35 cellular contexts compared by ENCODE assay signal in the genomic region with DNA sequence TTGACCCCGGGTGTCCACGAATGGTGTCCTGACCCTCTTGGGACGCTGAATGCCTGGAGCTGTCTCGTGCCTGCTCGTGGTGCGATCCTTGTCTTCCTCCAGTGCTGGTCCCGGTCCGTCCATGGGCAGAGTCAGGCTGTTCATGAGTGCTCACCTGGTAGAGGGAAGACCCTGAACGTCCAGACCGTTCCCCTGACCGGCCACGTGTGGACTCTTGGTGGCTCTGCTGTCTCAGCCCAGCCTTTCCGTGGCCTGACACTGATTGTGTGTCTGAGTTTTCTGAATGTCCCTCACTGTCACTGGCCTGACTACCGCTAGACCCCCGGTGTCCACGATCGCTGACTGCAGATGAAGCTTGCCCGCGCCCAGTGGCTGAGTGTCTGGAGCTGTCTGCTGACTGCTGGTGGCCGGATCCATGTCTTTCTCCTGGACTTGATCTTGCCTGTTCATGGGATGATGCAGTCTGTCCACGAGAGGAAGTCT. TPM values are rescaled to one million over a fixed set of nuclear protein-coding genes. Genes with fewer than 3 reads are reported as not detected.
"Had no signal": no experiment of that assay in that cellular context is flagged by ENCODE, and none has a peak within 500 bp of the region (broad histone marks: within the 10 kb centered on the region; RNA-seq: fewer than 3 reads in every experiment).

No MANE protein-coding gene starts in this region.

- H3K9me3 Mint-ChIP-seq: activated CD4-positive, alpha-beta memory T cell treated with anti-CD3 and anti-CD28 coated beads for 36 hours; T-cell had no signal

- H3K36me3 Mint-ChIP-seq: activated CD4-positive, alpha-beta memory T cell treated with anti-CD3 and anti-CD28 coated beads for 36 hours; activated CD8-positive, alpha-beta memory T cell treated with anti-CD3 and anti-CD28 coated beads, Interleukin-2, amount 10 ng/mL, durations not matched to agents 7 days and 5 days; activated naive CD4-positive, alpha-beta T cell treated with anti-CD3 and anti-CD28 coated beads, Interleukin-2, amount 50 U/mL, for 24 hours; T-cell had no signal

- H3K27me3 Mint-ChIP-seq: activated B cell treated with CpG ODN at 0.5 μM for 24 hours; activated CD8-positive, alpha-beta memory T cell treated with anti-CD3 and anti-CD28 coated beads, Interleukin-2, amount 10 ng/mL, durations not matched to agents 7 days and 5 days had no signal

- H3K4me1 Mint-ChIP-seq: activated B cell treated with CpG ODN at 0.5 μM for 24 hours; activated CD8-positive, alpha-beta memory T cell treated with anti-CD3 and anti-CD28 coated beads, Interleukin-2, amount 10 ng/mL, durations not matched to agents 7 days and 5 days; activated naive CD4-positive, alpha-beta T cell treated with anti-CD3 and anti-CD28 coated beads, Interleukin-2, amount 50 U/mL, for 24 hours; activated naive CD8-positive, alpha-beta T cell treated with anti-CD3 and anti-CD28 coated beads, Interleukin-2, amount 10 ng/mL, durations not matched to agents 7 days and 5 days; T-cell had no signal

- H3K4me1 ChIP-seq: ascending aorta had no signal

- H3K4me3 Mint-ChIP-seq: activated B cell treated with CpG ODN at 0.5 μM for 24 hours; activated CD4-positive, alpha-beta memory T cell treated with anti-CD3 and anti-CD28 coated beads for 36 hours; activated CD8-positive, alpha-beta memory T cell treated with anti-CD3 and anti-CD28 coated beads, Interleukin-2, amount 10 ng/mL, durations not matched to agents 7 days and 5 days; activated naive CD4-positive, alpha-beta T cell treated with anti-CD3 and anti-CD28 coated beads, Interleukin-2, amount 50 U/mL, for 24 hours; activated naive CD8-positive, alpha-beta T cell treated with anti-CD3 and anti-CD28 coated beads, Interleukin-2, amount 10 ng/mL, durations not matched to agents 7 days and 5 days; T-cell had no signal

- ATAC-seq: activated CD8-positive, alpha-beta memory T cell treated with anti-CD3 and anti-CD28 coated beads, Interleukin-2, amount 10 ng/mL, durations not matched to agents 7 days and 5 days; K562; Panc1; SK-N-SH treated with all-trans-retinoic acid at 6 μM for 48 hours; T-cell had no signal

- DNase-seq: activated B cell treated with CpG ODN at 0.5 μM for 24 hours; activated CD4-positive, alpha-beta memory T cell treated with anti-CD3 and anti-CD28 coated beads for 36 hours; activated CD4-positive, alpha-beta T cell treated with anti-CD3 and anti-CD28 coated beads for 4 hours; activated CD4-positive, alpha-beta T cell treated with anti-CD3 and anti-CD28 coated beads, Interleukin-2, amount 50 U/mL, for 1 hour; activated CD4-positive, CD25-positive, alpha-beta regulatory T cell treated with anti-CD3 and anti-CD28 coated beads, Interleukin-2, amount 50 U/mL, for 72 hours; activated CD8-positive, alpha-beta memory T cell treated with anti-CD3 and anti-CD28 coated beads for 24 hours; activated CD8-positive, alpha-beta memory T cell treated with anti-CD3 and anti-CD28 coated beads, Interleukin-2, amount 10 ng/mL, durations not matched to agents 7 days and 5 days; activated CD8-positive, alpha-beta memory T cell treated with anti-CD3 and anti-CD28 coated beads, Interleukin-2, amount 50 U/mL, for 48 hours; activated gamma-delta T cell; activated naive CD4-positive, alpha-beta T cell treated with Interleukin-2 at 50 U/mL for 16 hours; activated naive CD8-positive, alpha-beta T cell treated with anti-CD3 and anti-CD28 coated beads, Interleukin-2, amount 10 ng/mL, durations not matched to agents 7 days and 5 days; activated T-cell treated with anti-CD3 and anti-CD28 coated beads, Interleukin-2, amount 50 U/mL, for 48 hours; amygdala; IMR-90; NCI-H1092 treated with DMSO at 0.1 percent for 48 hours; NCI-H1417; NCI-H187 treated with DMSO at 0.1 percent for 48 hours; NCI-H2081; NCI-H226; NCI-H446 treated with DMSO at 0.1 percent for 48 hours; NCI-H524; NCI-H69; SIG-M5; T-cell; T-helper 2 cell; T-helper 9 cell had no signal

- H3K27ac ChIP-seq: ascending aorta, VCaP had no signal

- H3K27me3 ChIP-seq: ascending aorta had no signal

- H3K27ac Mint-ChIP-seq: activated B cell treated with CpG ODN at 0.5 μM for 24 hours; activated CD4-positive, alpha-beta memory T cell treated with anti-CD3 and anti-CD28 coated beads for 36 hours; activated CD8-positive, alpha-beta memory T cell treated with anti-CD3 and anti-CD28 coated beads, Interleukin-2, amount 10 ng/mL, durations not matched to agents 7 days and 5 days; activated naive CD4-positive, alpha-beta T cell treated with anti-CD3 and anti-CD28 coated beads, Interleukin-2, amount 50 U/mL, for 24 hours; activated naive CD8-positive, alpha-beta T cell treated with anti-CD3 and anti-CD28 coated beads, Interleukin-2, amount 10 ng/mL, durations not matched to agents 7 days and 5 days; T-cell had no signal

- H3K4me3 ChIP-seq: ascending aorta, K562 had no signal

RNA-seq across cellular contexts. Expression of a gene that starts 11.7 kb away (rescaled TPM):
- total RNA-seq: activated B cell treated with CpG ODN at 0.5 μM for 24 hours; activated CD4-positive, alpha-beta memory T cell treated with anti-CD3 and anti-CD28 coated beads for 36 hours; activated CD8-positive, alpha-beta memory T cell treated with anti-CD3 and anti-CD28 coated beads, Interleukin-2, amount 10 ng/mL, durations not matched to agents 7 days and 5 days; activated naive CD8-positive, alpha-beta T cell treated with anti-CD3 and anti-CD28 coated beads, Interleukin-2, amount 10 ng/mL, durations not matched to agents 7 days and 5 days; ascending aorta; IMR-90; K562; SK-MEL-5; T-cell had no signal
- polyA plus RNA-seq: K562 had no signal

RNA-seq across cellular contexts. Expression of a gene that starts 46.4 kb away (rescaled TPM):
- total RNA-seq: activated B cell treated with CpG ODN at 0.5 μM for 24 hours; activated CD4-positive, alpha-beta memory T cell treated with anti-CD3 and anti-CD28 coated beads for 36 hours; activated CD8-positive, alpha-beta memory T cell treated with anti-CD3 and anti-CD28 coated beads, Interleukin-2, amount 10 ng/mL, durations not matched to agents 7 days and 5 days; activated naive CD8-positive, alpha-beta T cell treated with anti-CD3 and anti-CD28 coated beads, Interleukin-2, amount 10 ng/mL, durations not matched to agents 7 days and 5 days; ascending aorta; IMR-90; K562; M059J; RPMI7951; SK-MEL-5; T-cell had no signal
- polyA plus RNA-seq: K562 had no signal
